In the genomic region with DNA sequence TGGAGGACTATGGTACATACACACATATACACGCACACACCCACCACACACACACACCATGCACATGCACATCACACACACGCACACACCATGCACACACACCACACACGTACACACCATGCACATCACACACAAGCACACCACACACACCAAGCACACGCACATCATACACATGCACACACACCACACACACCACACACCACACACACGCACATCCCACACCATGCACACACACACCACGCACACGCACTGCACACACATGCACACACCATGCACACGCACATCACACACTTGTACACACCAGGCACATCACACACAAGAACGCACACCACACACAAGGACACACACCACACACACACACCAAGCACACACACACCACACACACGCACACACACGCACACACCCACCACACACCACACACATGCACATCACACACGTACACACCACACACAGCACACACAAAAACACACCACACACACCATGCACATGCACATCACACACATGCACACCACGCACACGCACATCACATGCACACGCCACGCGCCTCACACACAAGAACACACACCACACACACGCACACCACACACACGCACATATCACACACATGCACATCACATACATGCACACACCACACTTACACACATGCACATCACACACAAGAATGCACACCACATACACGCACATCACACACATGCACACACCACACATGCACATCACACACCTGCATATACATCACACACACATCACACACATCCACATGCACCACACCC, we compare ENCODE assay signal across 23 cellular contexts. TPM values are rescaled to one million over a fixed set of nuclear protein-coding genes. Genes with fewer than 3 reads are reported as not detected.
"Had no signal": no experiment of that assay in that cellular context is flagged by ENCODE, and none has a peak within 500 bp of the region (broad histone marks: within the 10 kb centered on the region; RNA-seq: fewer than 3 reads in every experiment).

No MANE protein-coding gene starts in this region.

- H3K9me3 Mint-ChIP-seq: activated T-cell treated with anti-CD3 and anti-CD28 coated beads, Interleukin-2, amount 50 U/mL, for 4 hours; activated T-helper 2 cell treated with anti-CD3 and anti-CD28 coated beads, Interferon-gamma antibody, Interleukin-2, Interleukin-4, amounts not matched to agents 10 μg/mL and 5 μg/mL and 100 μg/mL, durations not matched to agents 14 hours and 24 hours and 36 hours; nephron; T-helper 2 cell treated with Interferon-gamma antibody and Interleukin-4, amounts not matched to agents 5 μg/mL and 100 μg/mL, for 36 hours; WTC11 had no signal

- ATAC-seq: activated T-cell treated with anti-CD3 and anti-CD28 coated beads, Interleukin-2, amount 50 U/mL, for 4 hours; gastroesophageal sphincter; heart left ventricle; pancreas; psoas muscle; stimulated activated naive CD8-positive, alpha-beta T cell treated with anti-CD3 and anti-CD28 coated beads, Interleukin-15, Interleukin-2, amounts not matched to agents 100 U/mL and 50 U/mL, for 24 hours; WTC11 had no signal

- H3K4me3 Mint-ChIP-seq: activated naive CD8-positive, alpha-beta T cell; activated T-cell treated with anti-CD3 and anti-CD28 coated beads, Interleukin-2, amount 50 U/mL, for 4 hours; nephron; T-helper 2 cell treated with Interferon-gamma antibody and Interleukin-4, amounts not matched to agents 5 μg/mL and 100 μg/mL, for 36 hours; WTC11 had no signal

- H3K9me3 ChIP-seq: adrenal gland, breast epithelium, gastroesophageal sphincter, heart left ventricle, pancreas, psoas muscle had no signal

- H3K27me3 ChIP-seq: adrenal gland, breast epithelium, pancreas had no signal

- H3K27me3 Mint-ChIP-seq: activated naive CD8-positive, alpha-beta T cell had no signal

- H3K4me3 ChIP-seq: adrenal gland, breast epithelium, coronary artery, gastroesophageal sphincter, heart left ventricle, pancreas, psoas muscle had no signal

- H3K36me3 Mint-ChIP-seq: activated naive CD8-positive, alpha-beta T cell had no signal

- H3K36me3 ChIP-seq: adrenal gland, breast epithelium, heart left ventricle, pancreas had no signal

- H3K27ac ChIP-seq: adrenal gland, breast epithelium, coronary artery, epithelial cell of prostate, gastroesophageal sphincter, pancreas, psoas muscle had no signal

- H3K27ac Mint-ChIP-seq: activated naive CD8-positive, alpha-beta T cell; activated T-helper 2 cell treated with anti-CD3 and anti-CD28 coated beads, Interferon-gamma antibody, Interleukin-2, Interleukin-4, amounts not matched to agents 10 μg/mL and 5 μg/mL and 100 μg/mL, durations not matched to agents 14 hours and 24 hours and 36 hours; nephron; T-helper 2 cell treated with Interferon-gamma antibody and Interleukin-4, amounts not matched to agents 5 μg/mL and 100 μg/mL, for 36 hours had no signal

- DNase-seq: activated CD8-positive, alpha-beta memory T cell treated with anti-CD3 and anti-CD28 coated beads for 24 hours; activated CD8-positive, alpha-beta memory T cell treated with anti-CD3 and anti-CD28 coated beads, Interleukin-2, amount 50 U/mL, for 48 hours; activated naive CD4-positive, alpha-beta T cell; activated T-cell treated with anti-CD3 and anti-CD28 coated beads, Interleukin-2, amount 50 U/mL, for 4 hours; adrenal gland; heart left ventricle; psoas muscle; stimulated activated CD4-positive, alpha-beta T cell treated with anti-CD3 and anti-CD28 coated beads, Interleukin-12 subunit alpha, Interleukin-12 subunit beta, amount 100 ng/mL, for 4 hours; stimulated activated CD4-positive, alpha-beta T cell treated with anti-CD3 and anti-CD28 coated beads, Interleukin-4, amount 100 ng/mL, for 4 hours; stimulated activated naive CD8-positive, alpha-beta T cell treated with anti-CD3 and anti-CD28 coated beads, Interleukin-15, Interleukin-2, amounts not matched to agents 100 U/mL and 50 U/mL, for 24 hours had no signal

- H3K4me1 ChIP-seq: breast epithelium, pancreas, psoas muscle had no signal

- FAIRE-seq: islet of Langerhans, pancreas, TTC549 had no signal

RNA-seq across cellular contexts. Expression of a gene that starts 9.2 kb away (rescaled TPM):
- total RNA-seq: myocyte had no signal
